11 cellular contexts compared by ENCODE assay signal in the genomic region with DNA sequence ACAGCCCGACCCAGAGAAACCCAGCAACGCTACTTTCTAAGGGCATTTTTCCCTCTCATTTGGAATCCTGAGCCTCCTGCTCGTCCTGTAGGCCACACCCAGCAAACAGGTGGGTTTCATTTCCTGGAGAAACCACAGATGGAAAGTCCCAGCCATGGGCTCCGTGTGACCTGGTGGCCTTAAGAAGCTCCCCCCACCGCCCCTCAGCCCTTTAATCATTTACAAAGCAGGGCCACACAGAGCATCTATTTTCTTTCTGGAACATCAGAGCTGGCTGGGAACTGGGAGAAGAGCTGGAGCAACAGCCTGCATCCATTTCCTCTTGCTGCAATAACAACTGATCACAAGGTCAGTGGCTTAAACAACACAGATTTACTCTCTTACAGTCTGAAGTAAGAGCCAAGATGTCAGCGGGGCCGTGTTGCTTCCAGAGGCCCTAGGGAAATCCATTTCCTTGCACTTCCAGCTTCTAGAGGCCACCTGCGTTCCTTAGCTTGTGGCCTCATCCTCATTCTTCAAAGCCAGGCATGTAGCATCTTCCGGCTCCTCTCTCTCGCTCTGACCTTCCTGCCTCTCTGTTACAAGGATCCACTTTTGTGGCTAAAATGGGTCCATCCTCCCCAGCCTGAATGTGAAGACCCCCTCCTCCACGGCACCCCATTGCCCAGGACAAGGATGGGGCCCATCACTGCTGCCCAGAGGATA. TPM values are rescaled to one million over a fixed set of nuclear protein-coding genes. Genes with fewer than 3 reads are reported as not detected.
A peak's percentile ranks its signal among the peaks of the same experiment; 100 is the strongest.
DNase-seq lines count a peak whose midpoint lies in the region; ATAC-seq, FAIRE-seq and TF ChIP-seq lines count a peak whose summit lies in the region.
"Had no signal": no experiment of that assay in that cellular context is flagged by ENCODE, and none has a peak within 500 bp of the region (broad histone marks: within the 10 kb centered on the region; RNA-seq: fewer than 3 reads in every experiment).

No MANE protein-coding gene starts in this region.

- 0 out of 2 replicates have a peak, but pooled peaks cover 7% of the 10 kb centered on the region for H3K79me2 ChIP-seq in KMS-11 (ENCODE audit: insufficient read depth, low read depth)

- no peaks in the 10 kb centered on the region for H3K9me3 Mint-ChIP-seq in CD4-positive, CD25-positive, alpha-beta regulatory T cell
- H3K9me3 Mint-ChIP-seq in activated naive CD8-positive, alpha-beta T cell treated with anti-CD3 and anti-CD28 coated beads, Interleukin-2, amount 10 ng/mL, durations not matched to agents 7 days and 5 days: no peaks in the 10 kb centered on the region
- no peaks in the 10 kb centered on the region for H3K9me3 Mint-ChIP-seq in osteocyte (ENCODE audit: unreplicated experiment)

- peak in 1 of 3 donors; percentile 80 for DNase-seq in CD4-positive, CD25-positive, alpha-beta regulatory T cell
- DNase-seq in GM12892 (ENCODE audit: insufficient read length): no peak
- no peak for DNase-seq in activated naive CD8-positive, alpha-beta T cell treated with anti-CD3 and anti-CD28 coated beads, Interleukin-2, amount 10 ng/mL, durations not matched to agents 7 days and 5 days
- DNase-seq in osteocyte (ENCODE audit: extremely low spot score, unreplicated experiment): no peak
- DNase-seq in MV-4-11 (lab: John Stamatoyannopoulos, UW): no peak
- DNase-seq: NCI-H2029 had no signal

- peak; percentile 78 for FAIRE-seq in GM12892 (lab: Jason Lieb, UNC)

- peak overlapping the region; percentile 61 for H3K4me2 ChIP-seq in KMS-11

- H3K36me3 Mint-ChIP-seq in CD4-positive, CD25-positive, alpha-beta regulatory T cell: no peaks in the 10 kb centered on the region
- H3K36me3 Mint-ChIP-seq in activated naive CD8-positive, alpha-beta T cell treated with anti-CD3 and anti-CD28 coated beads, Interleukin-2, amount 10 ng/mL, durations not matched to agents 7 days and 5 days: peaks cover 1% of the 10 kb centered on the region
- H3K36me3 Mint-ChIP-seq in osteocyte (ENCODE audit: unreplicated experiment): no peaks in the 10 kb centered on the region

- peak overlapping the region in 2 of 4 donors; percentile 31 to 64 for H3K4me3 Mint-ChIP-seq in CD4-positive, CD25-positive, alpha-beta regulatory T cell
- peak overlapping the region; percentile 52 for H3K4me3 Mint-ChIP-seq in activated naive CD8-positive, alpha-beta T cell treated with anti-CD3 and anti-CD28 coated beads, Interleukin-2, amount 10 ng/mL, durations not matched to agents 7 days and 5 days
- no peak overlapping the region for H3K4me3 Mint-ChIP-seq in osteocyte (ENCODE audit: unreplicated experiment)

- H3K27ac ChIP-seq in CD4-positive, CD25-positive, alpha-beta regulatory T cell (ENCODE audit: insufficient read depth, low read length, poor library complexity, severe bottlenecking): no peak overlapping the region
- peak overlapping the region; percentile 63 for H3K27ac ChIP-seq in KMS-11
- H3K27ac ChIP-seq: epithelial cell of prostate, suprapubic skin had no signal

- no peaks in the 10 kb centered on the region for H3K36me3 ChIP-seq in CD4-positive, CD25-positive, alpha-beta regulatory T cell (ENCODE audit: control insufficient read depth, insufficient read depth, low read length)
- no peaks in the 10 kb centered on the region for H3K36me3 ChIP-seq in KMS-11 (ENCODE audit: insufficient read depth)
- H3K36me3 ChIP-seq: suprapubic skin had no signal

- peak overlapping the region; percentile 3 for H3K4me3 ChIP-seq in CD4-positive, CD25-positive, alpha-beta regulatory T cell (ENCODE audit: low read depth, low read length)
- H3K4me3 ChIP-seq in KMS-11 (IDR thresholded peaks at IDR 0.05; ENCODE audit: insufficient read depth, low read depth, low read length): no peak overlapping the region
- H3K4me3 ChIP-seq: suprapubic skin had no signal

- peaks cover 37% of the 10 kb centered on the region for H3K4me1 ChIP-seq in CD4-positive, CD25-positive, alpha-beta regulatory T cell (ENCODE audit: control insufficient read depth, insufficient read depth, low read length, poor library complexity, severe bottlenecking)
- peaks cover 67% of the 10 kb centered on the region for H3K4me1 ChIP-seq in KMS-11 (ENCODE audit: low read depth, poor library complexity, severe bottlenecking)
- H3K4me1 ChIP-seq: suprapubic skin had no signal

- peaks cover 16 to 58% (median 34%) of the 10 kb centered on the region in 4 donors for H3K4me1 Mint-ChIP-seq in CD4-positive, CD25-positive, alpha-beta regulatory T cell
- peaks cover 54% of the 10 kb centered on the region for H3K4me1 Mint-ChIP-seq in activated naive CD8-positive, alpha-beta T cell treated with anti-CD3 and anti-CD28 coated beads, Interleukin-2, amount 10 ng/mL, durations not matched to agents 7 days and 5 days
- peaks cover 11% of the 10 kb centered on the region for H3K4me1 Mint-ChIP-seq in osteocyte (ENCODE audit: unreplicated experiment)

- H2AFZ ChIP-seq in KMS-11 (ENCODE audit: low read depth): peak overlapping the region; percentile 8; the same call in 1 of the 2 replicates

- POLR2A ChIA-PET in activated naive CD8-positive, alpha-beta T cell treated with anti-CD3 and anti-CD28 coated beads, Interleukin-2, amount 10 ng/mL, durations not matched to agents 7 days and 5 days (lab: Charles Lee): interaction anchor here (0.5 to 1.2 kb wide), 4 partner anchors 15 to 197 kb away, joined by 3 to 9 read pairs (median 3); a partner anchor contains a TSS

- no peaks in the 10 kb centered on the region for H3K27me3 ChIP-seq in CD4-positive, CD25-positive, alpha-beta regulatory T cell (ENCODE audit: control insufficient read depth, insufficient read depth, low read length)
- no peaks in the 10 kb centered on the region for H3K27me3 ChIP-seq in KMS-11 (ENCODE audit: insufficient read depth, low read depth)
- H3K27me3 ChIP-seq: suprapubic skin had no signal

- H4K20me1 ChIP-seq in KMS-11 (ENCODE audit: insufficient read depth): no peaks in the 10 kb centered on the region

- TF ChIP-seq CTCF in KMS-11 (conservative IDR thresholded peaks at IDR 0.05; ENCODE audit: low read depth, low read length): no peak
- TF ChIP-seq CTCF in osteocyte (IDR thresholded peaks at IDR 0.05): no peak

- no peaks in the 10 kb centered on the region for H3K9me3 ChIP-seq in CD4-positive, CD25-positive, alpha-beta regulatory T cell (ENCODE audit: control insufficient read depth in 2 of 2, low read length in 2 of 2)
- H3K9me3 ChIP-seq: suprapubic skin had no signal

- peak; percentile 39 to 40 for ATAC-seq in CD4-positive, CD25-positive, alpha-beta regulatory T cell (ENCODE audit: low read depth in 2 of 2)
- peak; percentile 59 for ATAC-seq in activated naive CD8-positive, alpha-beta T cell treated with anti-CD3 and anti-CD28 coated beads, Interleukin-2, amount 10 ng/mL, durations not matched to agents 7 days and 5 days (ENCODE audit: low read depth)
- ATAC-seq in GM19035 (IDR thresholded peaks at IDR 0.05; ENCODE audit: unreplicated experiment): no peak
- no peak for ATAC-seq in GM21447 (IDR thresholded peaks at IDR 0.05; ENCODE audit: unreplicated experiment)

- no peak for TF ChIP-seq POLR2A in GM12892 (IDR thresholded peaks at IDR 0.05; ENCODE audit: low read depth, low read length)

- H3K27ac Mint-ChIP-seq in CD4-positive, CD25-positive, alpha-beta regulatory T cell: peak overlapping the region; percentile 38 to 75 (median 69)
- H3K27ac Mint-ChIP-seq in activated naive CD8-positive, alpha-beta T cell treated with anti-CD3 and anti-CD28 coated beads, Interleukin-2, amount 10 ng/mL, durations not matched to agents 7 days and 5 days: peak overlapping the region; percentile 74
- H3K27ac Mint-ChIP-seq in osteocyte (ENCODE audit: unreplicated experiment): no peak overlapping the region

- H3K9ac ChIP-seq in KMS-11: peak overlapping the region; percentile 31; the same call in 1 of the 2 replicates

- no peaks in the 10 kb centered on the region for H3K27me3 Mint-ChIP-seq in CD4-positive, CD25-positive, alpha-beta regulatory T cell
- no peaks in the 10 kb centered on the region for H3K27me3 Mint-ChIP-seq in activated naive CD8-positive, alpha-beta T cell treated with anti-CD3 and anti-CD28 coated beads, Interleukin-2, amount 10 ng/mL, durations not matched to agents 7 days and 5 days
- H3K27me3 Mint-ChIP-seq in osteocyte (ENCODE audit: unreplicated experiment): no peaks in the 10 kb centered on the region

RNA-seq across cellular contexts. Expression of a gene that starts 40.5 kb away (rescaled TPM):
- total RNA-seq in CD4-positive, CD25-positive, alpha-beta regulatory T cell: not detected
- not detected for polyA plus RNA-seq in CD4-positive, CD25-positive, alpha-beta regulatory T cell
- not detected for polyA plus RNA-seq in GM12892 (2012; ENCODE audit: missing spikeins)
- total RNA-seq in activated naive CD8-positive, alpha-beta T cell treated with anti-CD3 and anti-CD28 coated beads, Interleukin-2, amount 10 ng/mL, durations not matched to agents 7 days and 5 days: not detected
- total RNA-seq in osteocyte: not detected in 2 replicates

RNA-seq across cellular contexts. Expression of a gene that starts 45.6 kb away (rescaled TPM):
- total RNA-seq in CD4-positive, CD25-positive, alpha-beta regulatory T cell: 37.4 TPM
- 10 to 100 TPM; 41.9 to 56.7 (median 52.8) TPM for polyA plus RNA-seq in CD4-positive, CD25-positive, alpha-beta regulatory T cell
- 22.3 TPM for polyA plus RNA-seq in GM12892 (2012; ENCODE audit: missing spikeins)
- total RNA-seq in activated naive CD8-positive, alpha-beta T cell treated with anti-CD3 and anti-CD28 coated beads, Interleukin-2, amount 10 ng/mL, durations not matched to agents 7 days and 5 days: 10 to 100 TPM; 30.1 to 34.9 TPM
- total RNA-seq in osteocyte: 41.1 and 45.7 TPM in 2 replicates

Comparison
In these comparisons a context has a peak if more than half of its experiments do, and no peak if none do; other contexts are left out.
1. ATAC-seq: peak in CD4-positive, CD25-positive, alpha-beta regulatory T cell (2 of 2) and activated naive CD8-positive, alpha-beta T cell treated with anti-CD3 and anti-CD28 coated beads, Interleukin-2, amount 10 ng/mL, durations not matched to agents 7 days and 5 days (single experiment); none in GM19035 (single experiment) and GM21447 (single experiment).